ENCODE assay signal across 20 cellular contexts in the genomic region with DNA sequence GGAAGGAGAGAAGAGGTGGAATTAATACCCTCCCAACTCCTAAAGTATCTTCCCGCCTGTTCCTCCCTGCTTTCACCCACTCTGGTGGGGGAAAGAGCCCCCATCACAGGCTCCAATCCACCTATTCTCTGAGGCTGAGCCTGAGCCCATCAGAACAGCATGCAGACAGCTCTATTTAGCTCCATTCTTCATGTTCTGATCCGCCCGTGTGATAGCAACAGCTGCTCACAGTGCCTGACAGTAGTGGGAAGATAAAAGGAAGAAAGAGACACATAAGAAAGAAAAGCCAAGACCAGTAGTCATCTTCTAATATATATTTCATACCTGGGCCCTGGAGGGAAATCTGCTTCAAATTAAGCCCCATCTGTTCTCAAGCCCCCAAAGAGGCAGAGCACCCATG.
"Had no signal": no experiment of that assay in that cellular context is flagged by ENCODE, and none has a peak within 500 bp of the region (broad histone marks: within the 10 kb centered on the region; RNA-seq: fewer than 3 reads in every experiment).

No MANE protein-coding gene starts in this region.

- DNase-seq: activated CD4-positive, alpha-beta T cell treated with anti-CD3 and anti-CD28 coated beads, Interleukin-2, amount 10 ng/mL, durations not matched to agents 24 days and 14 days; activated CD8-positive, alpha-beta T cell treated with anti-CD3 and anti-CD28 coated beads, Interleukin-2, amount 10 ng/mL, durations not matched to agents 7 days and 5 days; activated gamma-delta T cell treated with Interleukin-2 at 50 U/mL for 16 hours; activated T-cell treated with anti-CD3 and anti-CD28 coated beads, Interleukin-2, amount 50 U/mL, for 1 hour; aorta; brain microvascular endothelial cell; effector CD8-positive, alpha-beta T cell; foreskin melanocyte; kidney; lower lobe of right lung; natural killer cell; psoas muscle; stimulated activated CD4-positive, alpha-beta T cell treated with anti-CD3 and anti-CD28 coated beads, Interleukin-2, amount 100 ng/mL, for 24 hours; transverse colon had no signal

- H3K36me3 ChIP-seq: brain microvascular endothelial cell, lower lobe of right lung, right atrium auricular region, transverse colon, vagina had no signal

- H3K27me3 ChIP-seq: brain microvascular endothelial cell, right atrium auricular region, transverse colon, vagina had no signal

- H3K27ac Mint-ChIP-seq: activated CD4-positive, alpha-beta T cell treated with anti-CD3 and anti-CD28 coated beads, Interleukin-2, amount 10 ng/mL, durations not matched to agents 24 days and 14 days; activated CD8-positive, alpha-beta T cell treated with anti-CD3 and anti-CD28 coated beads, Interleukin-2, amount 10 ng/mL, durations not matched to agents 7 days and 5 days; activated naive CD4-positive, alpha-beta T cell treated with anti-CD3 and anti-CD28 coated beads, Interleukin-2, amount 50 U/mL, for 72 hours; dendritic cell treated with granulocyte-macrophage colony-stimulating factor and Interleukin-4, amounts not matched to agents 40 ng/mL and 50 ng/mL, for 4 days; natural killer cell; stimulated activated effector memory CD8-positive, alpha-beta T cell treated with anti-CD3 and anti-CD28 coated beads, Interleukin-12 subunit alpha, Interleukin-12 subunit beta, amount 100 ng/mL, for 72 hours had no signal

- H3K4me1 Mint-ChIP-seq: natural killer cell; stimulated activated effector memory CD8-positive, alpha-beta T cell treated with anti-CD3 and anti-CD28 coated beads, Interleukin-12 subunit alpha, Interleukin-12 subunit beta, amount 100 ng/mL, for 72 hours had no signal

- H3K4me3 ChIP-seq: lower lobe of right lung, psoas muscle, right atrium auricular region, transverse colon, vagina had no signal

- ATAC-seq: activated CD4-positive, CD25-positive, alpha-beta regulatory T cell treated with anti-CD3 and anti-CD28 coated beads, Interleukin-2, amount 50 U/mL, for 24 hours; activated CD8-positive, alpha-beta T cell treated with anti-CD3 and anti-CD28 coated beads, Interleukin-2, amount 10 ng/mL, durations not matched to agents 7 days and 5 days; activated naive CD4-positive, alpha-beta T cell treated with anti-CD3 and anti-CD28 coated beads, Interleukin-2, amount 50 U/mL, for 72 hours; lower lobe of right lung; natural killer cell; psoas muscle; stimulated activated effector memory CD8-positive, alpha-beta T cell treated with anti-CD3 and anti-CD28 coated beads, Interleukin-12 subunit alpha, Interleukin-12 subunit beta, amount 100 ng/mL, for 72 hours had no signal

- H3K9me3 Mint-ChIP-seq: activated CD4-positive, alpha-beta T cell treated with anti-CD3 and anti-CD28 coated beads, Interleukin-2, amount 10 ng/mL, durations not matched to agents 24 days and 14 days; activated naive CD4-positive, alpha-beta T cell treated with anti-CD3 and anti-CD28 coated beads, Interleukin-2, amount 50 U/mL, for 72 hours; dendritic cell treated with granulocyte-macrophage colony-stimulating factor and Interleukin-4, amounts not matched to agents 40 ng/mL and 50 ng/mL, for 4 days; natural killer cell; stimulated activated effector memory CD8-positive, alpha-beta T cell treated with anti-CD3 and anti-CD28 coated beads, Interleukin-12 subunit alpha, Interleukin-12 subunit beta, amount 100 ng/mL, for 72 hours had no signal

- H3K9me3 ChIP-seq: lower lobe of right lung, psoas muscle, right atrium auricular region, transverse colon, vagina had no signal

- H3K4me3 Mint-ChIP-seq: activated CD4-positive, alpha-beta T cell treated with anti-CD3 and anti-CD28 coated beads, Interleukin-2, amount 10 ng/mL, durations not matched to agents 24 days and 14 days; activated CD8-positive, alpha-beta T cell treated with anti-CD3 and anti-CD28 coated beads, Interleukin-2, amount 10 ng/mL, durations not matched to agents 7 days and 5 days; dendritic cell treated with granulocyte-macrophage colony-stimulating factor and Interleukin-4, amounts not matched to agents 40 ng/mL and 50 ng/mL, for 4 days; natural killer cell; stimulated activated effector memory CD8-positive, alpha-beta T cell treated with anti-CD3 and anti-CD28 coated beads, Interleukin-12 subunit alpha, Interleukin-12 subunit beta, amount 100 ng/mL, for 72 hours had no signal

- H3K27ac ChIP-seq: brain microvascular endothelial cell, lower lobe of right lung, psoas muscle, right atrium auricular region, vagina had no signal

- H3K36me3 Mint-ChIP-seq: activated naive CD4-positive, alpha-beta T cell treated with anti-CD3 and anti-CD28 coated beads, Interleukin-2, amount 50 U/mL, for 72 hours; natural killer cell; stimulated activated effector memory CD8-positive, alpha-beta T cell treated with anti-CD3 and anti-CD28 coated beads, Interleukin-12 subunit alpha, Interleukin-12 subunit beta, amount 100 ng/mL, for 72 hours had no signal
